Comparison of ENCODE assay signal across 8 cellular contexts in the genomic region with DNA sequence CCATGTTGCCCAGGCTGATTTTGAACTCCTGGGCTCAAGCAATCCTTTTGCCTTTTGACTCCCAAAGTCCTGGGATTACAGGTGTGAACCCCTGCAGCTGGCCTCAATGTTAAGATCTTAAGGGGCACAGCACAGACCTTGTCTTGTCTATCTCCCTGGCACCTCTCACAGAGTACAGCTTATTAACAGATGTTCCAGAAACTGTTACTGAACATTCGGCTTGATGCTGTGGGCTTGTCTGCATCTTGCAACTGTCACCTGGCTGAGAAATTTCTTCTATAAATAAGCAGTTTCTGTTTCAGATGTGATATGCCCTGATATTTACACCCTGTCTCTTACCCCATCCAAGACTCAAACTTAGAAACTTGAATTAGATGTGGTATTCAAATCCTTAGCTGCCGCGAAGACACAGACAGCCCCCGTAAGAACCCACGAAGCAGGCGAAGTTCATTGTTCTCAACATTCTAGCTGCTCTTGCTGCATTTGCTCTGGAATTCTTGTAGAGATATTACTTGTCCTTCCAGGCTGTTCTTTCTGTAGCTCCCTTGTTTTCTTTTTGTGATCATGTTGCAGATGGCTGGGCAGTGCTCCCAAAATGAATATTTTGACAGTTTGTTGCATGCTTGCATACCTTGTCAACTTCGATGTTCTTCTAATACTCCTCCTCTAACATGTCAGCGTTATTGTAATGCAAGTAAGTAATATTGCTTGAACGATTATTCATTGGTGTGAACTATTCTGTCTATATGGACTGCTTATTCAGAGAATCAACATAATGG. TPM values are rescaled to one million over a fixed set of nuclear protein-coding genes. Genes with fewer than 3 reads are reported as not detected.
DNase-seq lines count a peak whose midpoint lies in the region; ATAC-seq and TF ChIP-seq lines count a peak whose summit lies in the region.
"Had no signal": no experiment of that assay in that cellular context is flagged by ENCODE, and none has a peak within 500 bp of the region (broad histone marks: within the 10 kb centered on the region; RNA-seq: fewer than 3 reads in every experiment).

TSS of gene TNFRSF17 (plus strand) at position 450 of the 779 bp plus-strand sequence. CDS start at position 565, 115 bp downstream.

- no peak for TF ChIP-seq CTCF in heart left ventricle (IDR thresholded peaks at IDR 0.05)

- H3K27me3 ChIP-seq in heart left ventricle = no peaks in the 10 kb centered on the region

- no peak within 1 kb of the TSS for H3K4me3 ChIP-seq in heart left ventricle

- H3K4me1 ChIP-seq in heart left ventricle = no peaks in the 10 kb centered on the region

- H3K27ac Mint-ChIP-seq in activated naive CD4-positive, alpha-beta T cell treated with anti-CD3 and anti-CD28 coated beads, Interleukin-2, amount 50 U/mL, for 72 hours = no peak within 1 kb of the TSS

- no peaks in the 10 kb centered on the region for H3K9me3 Mint-ChIP-seq in activated naive CD4-positive, alpha-beta T cell treated with anti-CD3 and anti-CD28 coated beads, Interleukin-2, amount 50 U/mL, for 72 hours

- intact Hi-C loops in heart left ventricle (cut with DNase I) = no loop called here

- H3K9me3 ChIP-seq in heart left ventricle = no peaks in the 10 kb centered on the region

- WGBS in heart left ventricle, 4 donors = 64 to 76% (median 71%) methylated on average over 9 of the region's 9 CpGs

- ATAC-seq in GM18873 (IDR thresholded peaks at IDR 0.05; ENCODE audit: low FRiP score, unreplicated experiment) = peak; percentile 77
- ATAC-seq in GM21825 (IDR thresholded peaks at IDR 0.05; ENCODE audit: unreplicated experiment) = peak; percentile 63
- peak; percentile 69 for ATAC-seq in HG03520 (IDR thresholded peaks at IDR 0.05; ENCODE audit: unreplicated experiment)
- ATAC-seq in heart left ventricle = no peak
- ATAC-seq in activated naive CD4-positive, alpha-beta T cell treated with anti-CD3 and anti-CD28 coated beads, Interleukin-2, amount 50 U/mL, for 72 hours = no peak

- H3K36me3 ChIP-seq in heart left ventricle = no peaks in the 10 kb centered on the region

- TF ChIP-seq POLR2A in heart left ventricle (IDR thresholded peaks at IDR 0.05) = no peak

- DNase-seq in putamen (ENCODE audit: low spot score) = peak; percentile 26
- DNase-seq in heart left ventricle = no peak
- no peak for DNase-seq in activated naive CD4-positive, alpha-beta T cell treated with anti-CD3 and anti-CD28 coated beads, Interleukin-2, amount 50 U/mL, for 72 hours (ENCODE audit: low spot score in 2 of 2)
- no peak for DNase-seq in stimulated activated CD8-positive, alpha-beta memory T cell treated with anti-CD3 and anti-CD28 coated beads, Interleukin-4, amount 100 ng/mL, for 48 hours

- no peak within 1 kb of the TSS for H3K27ac ChIP-seq in heart left ventricle

- no peaks in the 10 kb centered on the region for H3K36me3 Mint-ChIP-seq in activated naive CD4-positive, alpha-beta T cell treated with anti-CD3 and anti-CD28 coated beads, Interleukin-2, amount 50 U/mL, for 72 hours

RNA-seq across cellular contexts. Expression of gene TNFRSF17, which starts in this region (rescaled TPM):
- total RNA-seq in heart left ventricle = under 1 TPM in 1 of 9 donors, not detected in 8; 0.99 TPM
- polyA plus RNA-seq in heart left ventricle = not detected
- not detected for total RNA-seq in activated naive CD4-positive, alpha-beta T cell treated with anti-CD3 and anti-CD28 coated beads, Interleukin-2, amount 50 U/mL, for 72 hours
- total RNA-seq: mesenteric fat pad had no signal

Comparison
In these comparisons a context has a peak if more than half of its experiments do, and no peak if none do; other contexts are left out.
1. ATAC-seq: peak in GM18873 (single experiment), GM21825 (single experiment) and HG03520 (single experiment); none in heart left ventricle (0 of 4) and activated naive CD4-positive, alpha-beta T cell treated with anti-CD3 and anti-CD28 coated beads, Interleukin-2, amount 50 U/mL, for 72 hours (0 of 2).